In genomic region chr16:85054948-85055502, GRCh38 we compare ENCODE assay signal across 10 cellular contexts. TPM values are rescaled to one million over a fixed set of nuclear protein-coding genes. Genes with fewer than 3 reads are reported as not detected.
DNase-seq lines count a peak whose midpoint lies in the region; ATAC-seq and TF ChIP-seq lines count a peak whose summit lies in the region.
"Had no signal": no experiment of that assay in that cellular context is flagged by ENCODE, and none has a peak within 500 bp of the region (broad histone marks: within the 10 kb centered on the region; RNA-seq: fewer than 3 reads in every experiment).

No MANE protein-coding gene starts in this region.

- H3K9me3 ChIP-seq in BLaER1 = no peaks in the 10 kb centered on the region
- no peaks in the 10 kb centered on the region for H3K9me3 ChIP-seq in OCI-LY3 (ENCODE audit: insufficient read depth, low read length)

- H3K4me3 ChIP-seq in BLaER1 (no peak overlapping the region), OCI-LY3 (ENCODE audit: low read length) (peak overlapping the region; percentile 61), dorsolateral prefrontal cortex (peak overlapping the region in 44 of 59 donors; percentile 0 to 49 (median 26))

- H3K27me3 Mint-ChIP-seq in osteocyte (ENCODE audit: unreplicated experiment) = no peaks in the 10 kb centered on the region
- H3K27me3 Mint-ChIP-seq in Calu3 (ENCODE audit: unreplicated experiment) = no peaks in the 10 kb centered on the region

- no peaks in the 10 kb centered on the region for H3K36me3 ChIP-seq in BLaER1
- no peaks in the 10 kb centered on the region for H3K36me3 ChIP-seq in OCI-LY3 (replicated peaks; ENCODE audit: low read depth, low read length)

- H3K79me2 ChIP-seq in OCI-LY3 (ENCODE audit: low read length) = no peaks in the 10 kb centered on the region

- TF ChIP-seq CTCF in OCI-LY3 (IDR thresholded peaks at IDR 0.05; ENCODE audit: low read depth, low read length) (no peak), dorsolateral prefrontal cortex (IDR thresholded peaks at IDR 0.05 in 54 of 56, conservative IDR thresholded peaks at IDR 0.05 in 2 of 56; ENCODE audit: low read depth in 1 of 56, partially characterized antibody in 56 of 56) (no peak), osteocyte (IDR thresholded peaks at IDR 0.05) (no peak), Calu3 (IDR thresholded peaks at IDR 0.05; ENCODE audit: unreplicated experiment) (no peak)

- H3K4me2 ChIP-seq in BLaER1 (peak overlapping the region; percentile 88), OCI-LY3 (ENCODE audit: low read length) (peak overlapping the region; percentile 76)

- H3K9ac ChIP-seq in BLaER1 = no peak overlapping the region
- H3K9ac ChIP-seq in OCI-LY3 (ENCODE audit: low read length) = no peak overlapping the region

- H3K4me1 Mint-ChIP-seq in osteocyte (ENCODE audit: unreplicated experiment) = peaks cover 29% of the 10 kb centered on the region
- H3K4me1 Mint-ChIP-seq in Calu3 (ENCODE audit: low read depth, unreplicated experiment) = peaks cover 15% of the 10 kb centered on the region

- no peak overlapping the region for H3K27ac ChIP-seq in BLaER1
- no peak overlapping the region for H3K27ac ChIP-seq in OCI-LY3 (ENCODE audit: low read length)
- peak overlapping the region in 54 of 59 donors; percentile 4 to 91 (median 68) for H3K27ac ChIP-seq in dorsolateral prefrontal cortex

- H3K36me3 Mint-ChIP-seq in osteocyte (ENCODE audit: unreplicated experiment) (no peaks in the 10 kb centered on the region), Calu3 (ENCODE audit: insufficient read depth, unreplicated experiment) (no peaks in the 10 kb centered on the region)

- no peak overlapping the region; the same call in 1 of the 2 replicates for H2AFZ ChIP-seq in OCI-LY3 (ENCODE audit: low read depth, low read length)

- H4K20me1 ChIP-seq in BLaER1 = peaks cover 42% of the 10 kb centered on the region
- H4K20me1 ChIP-seq in OCI-LY3 (ENCODE audit: insufficient read depth, low read length) = no peaks in the 10 kb centered on the region

- H3K9me3 Mint-ChIP-seq in osteocyte (ENCODE audit: unreplicated experiment) (no peaks in the 10 kb centered on the region), Calu3 (ENCODE audit: low read depth, unreplicated experiment) (no peaks in the 10 kb centered on the region)

- peak overlapping the region; percentile 50 for H3K4me3 Mint-ChIP-seq in osteocyte (ENCODE audit: unreplicated experiment)
- no peak overlapping the region for H3K4me3 Mint-ChIP-seq in Calu3 (ENCODE audit: low read depth, unreplicated experiment)

- no peak for ATAC-seq in GM21515 (IDR thresholded peaks at IDR 0.05; ENCODE audit: unreplicated experiment)

- H3K27ac Mint-ChIP-seq in osteocyte (ENCODE audit: unreplicated experiment) (peak overlapping the region; percentile 76), Calu3 (ENCODE audit: unreplicated experiment) (no peak overlapping the region)

- DNase-seq in dorsolateral prefrontal cortex (no peak), osteocyte (ENCODE audit: extremely low spot score, unreplicated experiment) (no peak), NCI-H2081 (lab: John Stamatoyannopoulos, UW) (no peak), LoVo (ENCODE audit: low spot score) (no peak), Calu3 (no peak)

- H3K4me1 ChIP-seq in BLaER1 (peaks cover 58% of the 10 kb centered on the region), OCI-LY3 (ENCODE audit: low read length) (peaks cover 9% of the 10 kb centered on the region)

- peaks cover 24% of the 10 kb centered on the region for H3K27me3 ChIP-seq in BLaER1
- H3K27me3 ChIP-seq in OCI-LY3 (ENCODE audit: low read depth, low read length) = peaks cover 38% of the 10 kb centered on the region
- H3K27me3 ChIP-seq in dorsolateral prefrontal cortex = no peaks in the 10 kb centered on the region

- intact Hi-C loops in dorsolateral prefrontal cortex (cut with DNase I) = no loop called here
- intact Hi-C loops in Calu3 (cut with micrococcal nuclease; ENCODE audit: unreplicated experiment) = no loop called here

- no TSS peak for BruUV-seq in Calu3 (replicated peaks; lab: Mats Ljungman, UMichigan)

- CTCF ChIA-PET in Calu3 (lab: Charles Lee) = interaction anchor here (0.7 to 1.2 kb wide), 3 partner anchors 11 to 130 kb away, joined by 3 to 5 read pairs (median 3); no protein-coding TSS in a partner anchor

RNA-seq across cellular contexts. Expression of gene KIAA0513, which starts 27.4 kb away (rescaled TPM):
- 100 to 1,000 TPM in 119 of 120 experiments, 10 to 100 TPM in 1; 72.3 to 269 (median 208) TPM for total RNA-seq in dorsolateral prefrontal cortex
- total RNA-seq in osteocyte = 10.6 and 12.4 TPM in 2 replicates
- 12.4 and 15.1 TPM in 2 replicates for total RNA-seq in Calu3 (2022)

RNA-seq across cellular contexts. Expression of gene ZDHHC7, which starts 43.7 kb away (rescaled TPM):
- total RNA-seq in dorsolateral prefrontal cortex (10 to 100 TPM; 22.0 to 43.5 (median 31.1) TPM), osteocyte (53.6 and 53.7 TPM in 2 replicates), Calu3 (2022) (100 and 109 TPM in 2 replicates)

RNA-seq across cellular contexts. Expression of gene CIBAR2, which starts 57.2 kb away (rescaled TPM):
- total RNA-seq in dorsolateral prefrontal cortex (under 1 TPM in 6 of 120 experiments, not detected in 114; 0.39 to 0.83 (median 0.59) TPM), osteocyte (not detected in 2 replicates), Calu3 (2022) (not detected in 2 replicates)
- total RNA-seq: lung microvascular endothelial cell, RPMI7951 had no signal

Comparison
In these comparisons a context has a peak if more than half of its experiments do, and no peak if none do; other contexts are left out.
1. H3K27ac ChIP-seq: peak in dorsolateral prefrontal cortex (54 of 59); none in BLaER1 (single experiment) and OCI-LY3 (single experiment).